1 cellular context compared by ENCODE assay signal in genomic region chr4:338759-339097, GRCh38.
TF ChIP-seq lines count a peak whose summit lies in the region.

No MANE protein-coding gene starts in this region.

TF ChIP-seq in SK-N-SH, 30 proteins besides CTCF, POLR2A, EP300 and RAD21 (continued from another document):
- TF ChIP-seq MAX (IDR thresholded peaks at IDR 0.05; ENCODE audit: low read depth) (no peak), PBX3 (IDR thresholded peaks at IDR 0.05) (no peak), EZH2phosphoT487 (IDR thresholded peaks at IDR 0.05; ENCODE audit: borderline replicate concordance, low read depth) (no peak), TAF1 (IDR thresholded peaks at IDR 0.05; ENCODE audit: borderline replicate concordance, low read depth, low read length) (no peak), SMC3 (IDR thresholded peaks at IDR 0.05; ENCODE audit: low read depth, low read length) (no peak), TCF12 (IDR thresholded peaks at IDR 0.05) (no peak), ZBTB33 (IDR thresholded peaks at IDR 0.05; ENCODE audit: borderline replicate concordance, low read depth) (no peak), USF2 (IDR thresholded peaks at IDR 0.05; ENCODE audit: borderline replicate concordance, low read depth, low read length) (no peak), JUND (IDR thresholded peaks at IDR 0.05) (no peak), RCOR1 (IDR thresholded peaks at IDR 0.05; ENCODE audit: low read length) (no peak)
